2 cellular contexts compared by ENCODE assay signal in genomic region chr10:117355064-117355463, GRCh38.
TF ChIP-seq lines count a peak whose summit lies in the region.

No MANE protein-coding gene starts in this region.

TF ChIP-seq in GM23338, 12 proteins besides CTCF, POLR2A, EP300 and RAD21 (continued from another document):
- TF ChIP-seq REST (IDR thresholded peaks at IDR 0.05; ENCODE audit: unreplicated experiment) = no peak
- no peak for TF ChIP-seq ZNF114 (CRISPR knock-in tag; IDR thresholded peaks at IDR 0.05)
- TF ChIP-seq EZH2phosphoT487 (IDR thresholded peaks at IDR 0.05; ENCODE audit: unreplicated experiment) = no peak
- no peak for TF ChIP-seq ZNF462 (CRISPR knock-in tag; IDR thresholded peaks at IDR 0.05)
- TF ChIP-seq ETS1 (IDR thresholded peaks at IDR 0.05) = no peak
- TF ChIP-seq ZNF331 (CRISPR knock-in tag; IDR thresholded peaks at IDR 0.05; ENCODE audit: low read depth) = no peak
- no peak for TF ChIP-seq POLR2AphosphoS5 (IDR thresholded peaks at IDR 0.05; ENCODE audit: low read depth)
- TF ChIP-seq NANOG (IDR thresholded peaks at IDR 0.05; ENCODE audit: borderline replicate concordance) = no peak
- TF ChIP-seq STAT1 (IDR thresholded peaks at IDR 0.05; ENCODE audit: unreplicated experiment) = no peak

TF ChIP-seq in K562, 482 proteins besides CTCF, POLR2A, EP300 and RAD21 (continued from another document):
- TF ChIP-seq ZNF609 (CRISPR knock-in tag; IDR thresholded peaks at IDR 0.05; ENCODE audit: borderline replicate concordance) (no peak), ATF1 (CRISPR knock-in tag; IDR thresholded peaks at IDR 0.05) (no peak), ATF1 (tag; IDR thresholded peaks at IDR 0.05) (no peak), IRF9 (tag; IDR thresholded peaks at IDR 0.05) (no peak), CREBBP (IDR thresholded peaks at IDR 0.05; ENCODE audit: low read depth, low read length) (no peak)
TF ChIP-seq in K562: peak in this region for 0.
